ENCODE assay signal across 1 cellular context in genomic region chr3:171443211-171443957, GRCh38.
TF ChIP-seq lines count a peak whose summit lies in the region.

No MANE protein-coding gene starts in this region.

TF ChIP-seq in HEK293, 187 proteins besides CTCF, POLR2A, EP300 and RAD21 (continued from another document):
- TF ChIP-seq PRDM6 (tag by site-specific recombination; IDR thresholded peaks at IDR 0.05) (peak; percentile 90), ZNF785 (tag by site-specific recombination; IDR thresholded peaks at IDR 0.05) (no peak), ZNF629 (tag by site-specific recombination; IDR thresholded peaks at IDR 0.05) (peak; percentile 92), ZBTB21 (tag by site-specific recombination; IDR thresholded peaks at IDR 0.05) (peak; percentile 71; the same call in 1 of the 2 replicates), ZNF664 (tag by site-specific recombination; IDR thresholded peaks at IDR 0.05) (no peak), KLF9 (tag by site-specific recombination; IDR thresholded peaks at IDR 0.05; ENCODE audit: low read depth) (no peak), GFI1B (tag by site-specific recombination; IDR thresholded peaks at IDR 0.05) (peak; percentile 43; the same call in 1 of the 2 replicates), ZNF37A (tag by site-specific recombination; IDR thresholded peaks at IDR 0.05) (no peak), ZNF175 (tag by site-specific recombination; IDR thresholded peaks at IDR 0.05) (no peak), ZNF239 (tag by site-specific recombination; IDR thresholded peaks at IDR 0.05) (no peak), ZNF530 (tag by site-specific recombination; IDR thresholded peaks at IDR 0.05; ENCODE audit: low read depth) (no peak)
